In genomic region chr1:45501502-45501859, GRCh38 we compare ENCODE assay signal across 9 cellular contexts. TPM values are rescaled to one million over a fixed set of nuclear protein-coding genes. Genes with fewer than 3 reads are reported as not detected.
A peak's percentile ranks its signal among the peaks of the same experiment; 100 is the strongest.
DNase-seq lines count a peak whose midpoint lies in the region; ATAC-seq, FAIRE-seq and TF ChIP-seq lines count a peak whose summit lies in the region.
"Had no signal": no experiment of that assay in that cellular context is flagged by ENCODE, and none has a peak within 500 bp of the region (broad histone marks: within the 10 kb centered on the region; RNA-seq: fewer than 3 reads in every experiment).

No MANE protein-coding gene starts in this region.

- no peaks in the 10 kb centered on the region for H3K36me3 ChIP-seq in spleen
- H3K36me3 ChIP-seq: SJSA1 had no signal

- no peak for FAIRE-seq in GM12892 (lab: Jason Lieb, UNC)

- CTCF ChIA-PET in activated CD8-positive, alpha-beta T cell treated with anti-CD3 and anti-CD28 coated beads, Interleukin-2, amount 10 ng/mL, durations not matched to agents 7 days and 5 days (lab: Charles Lee), result interaction anchor here (0.8 to 3.1 kb wide), 5 partner anchors 8 to 162 kb away, joined by 3 to 36 read pairs (median 7); partner anchors contain the start of genes MUTYH and TOE1

- peaks cover 10 to 35% (median 25%) of the 10 kb centered on the region in 6 donors for H3K4me1 ChIP-seq in spleen

- TF ChIP-seq CTCF in nephron progenitor cell (IDR thresholded peaks at IDR 0.05), result no peak
- no peak for TF ChIP-seq CTCF in spleen (IDR thresholded peaks at IDR 0.05 in 8 of 11, conservative IDR thresholded peaks at IDR 0.05 in 3 of 11)

- H3K4me3 Mint-ChIP-seq in activated CD8-positive, alpha-beta T cell treated with anti-CD3 and anti-CD28 coated beads, Interleukin-2, amount 10 ng/mL, durations not matched to agents 7 days and 5 days, result peak overlapping the region; percentile 94
- H3K4me3 Mint-ChIP-seq in nephron progenitor cell, result peak overlapping the region; percentile 41

- POLR2A ChIA-PET in activated CD8-positive, alpha-beta T cell treated with anti-CD3 and anti-CD28 coated beads, Interleukin-2, amount 10 ng/mL, durations not matched to agents 7 days and 5 days (lab: Charles Lee), result interaction anchor here (0.6 to 2.7 kb wide), 4 partner anchors 10 to 1637 kb away, joined by 4 to 23 read pairs (median 8); partner anchors contain the start of genes MUTYH, PRDX1 and TOE1

- intact Hi-C loops in spleen (cut with DNase I; ENCODE audit: low total_unique reads), result no loop called here

- H3K9me3 Mint-ChIP-seq in activated CD8-positive, alpha-beta T cell treated with anti-CD3 and anti-CD28 coated beads, Interleukin-2, amount 10 ng/mL, durations not matched to agents 7 days and 5 days (ENCODE audit: insufficient read depth), result no peaks in the 10 kb centered on the region
- peaks cover 9% of the 10 kb centered on the region for H3K9me3 Mint-ChIP-seq in nephron progenitor cell

- no peaks in the 10 kb centered on the region for H3K27me3 Mint-ChIP-seq in activated CD8-positive, alpha-beta T cell treated with anti-CD3 and anti-CD28 coated beads, Interleukin-2, amount 10 ng/mL, durations not matched to agents 7 days and 5 days (ENCODE audit: low read depth)
- H3K27me3 Mint-ChIP-seq in nephron progenitor cell (ENCODE audit: low read depth, poor library complexity), result peaks cover 8% of the 10 kb centered on the region

- no peak overlapping the region for H3K4me3 ChIP-seq in spleen

- TF ChIP-seq POLR2A in spleen (IDR thresholded peaks at IDR 0.05) (no peak), GM12892 (IDR thresholded peaks at IDR 0.05; ENCODE audit: low read depth, low read length) (no peak)

- DNase-seq in DMS53 (lab: John Stamatoyannopoulos, UW) (peak; percentile 22), DMS53 treated with DMSO at 0.1 percent for 48 hours (lab: John Stamatoyannopoulos, UW; ENCODE audit: unreplicated experiment) (no peak), nephron progenitor cell (no peak), spleen (no peak), GM12892 (ENCODE audit: insufficient read length) (no peak)
- no peak for DNase-seq in activated CD8-positive, alpha-beta T cell treated with anti-CD3 and anti-CD28 coated beads, Interleukin-2, amount 10 ng/mL, durations not matched to agents 7 days and 5 days
- DNase-seq: 8988T, cerebellar nuclear complex had no signal

- no peak overlapping the region for H3K27ac ChIP-seq in spleen
- H3K27ac ChIP-seq: SJSA1 had no signal

- ATAC-seq in activated CD8-positive, alpha-beta T cell treated with anti-CD3 and anti-CD28 coated beads, Interleukin-2, amount 10 ng/mL, durations not matched to agents 7 days and 5 days, result no peak

- peaks cover 28% of the 10 kb centered on the region for H3K4me1 Mint-ChIP-seq in activated CD8-positive, alpha-beta T cell treated with anti-CD3 and anti-CD28 coated beads, Interleukin-2, amount 10 ng/mL, durations not matched to agents 7 days and 5 days (ENCODE audit: low read depth)
- H3K4me1 Mint-ChIP-seq in nephron progenitor cell, result peaks cover 36% of the 10 kb centered on the region

- no peak overlapping the region for H3K27ac Mint-ChIP-seq in activated CD8-positive, alpha-beta T cell treated with anti-CD3 and anti-CD28 coated beads, Interleukin-2, amount 10 ng/mL, durations not matched to agents 7 days and 5 days
- no peak overlapping the region for H3K27ac Mint-ChIP-seq in nephron progenitor cell

- H3K36me3 Mint-ChIP-seq in activated CD8-positive, alpha-beta T cell treated with anti-CD3 and anti-CD28 coated beads, Interleukin-2, amount 10 ng/mL, durations not matched to agents 7 days and 5 days (ENCODE audit: low read depth), result peaks cover 5% of the 10 kb centered on the region
- H3K36me3 Mint-ChIP-seq in nephron progenitor cell (ENCODE audit: low read depth), result peaks cover 3% of the 10 kb centered on the region

- no peaks in the 10 kb centered on the region for H3K27me3 ChIP-seq in spleen (replicated peaks in 1 of 7)
- H3K27me3 ChIP-seq: SJSA1 had no signal

- 76 to 85% (median 82%) methylated on average over 2 of the region's 2 CpGs for WGBS in spleen, 5 donors

- H3K9me3 ChIP-seq in spleen, result no peaks in the 10 kb centered on the region
- H3K9me3 ChIP-seq: SJSA1 had no signal

RNA-seq across cellular contexts. Expression of gene MMACHC, which starts 1.4 kb away (rescaled TPM):
- 1 to 10 TPM; 6.7 to 8.7 TPM for total RNA-seq in activated CD8-positive, alpha-beta T cell treated with anti-CD3 and anti-CD28 coated beads, Interleukin-2, amount 10 ng/mL, durations not matched to agents 7 days and 5 days
- 1 to 10 TPM; 1.2 to 5.8 (median 4.7) TPM for total RNA-seq in spleen
- polyA plus RNA-seq in spleen, result 1 to 10 TPM in 2 of 3 donors, under 1 TPM in 1; 0.65 to 1.9 (median 1.0) TPM
- 3.6 TPM for polyA plus RNA-seq in GM12892 (2012; ENCODE audit: missing spikeins)

RNA-seq across cellular contexts. Expression of gene CCDC163, which starts 1.6 kb away (rescaled TPM):
- 1 to 10 TPM; 7.9 to 9.4 TPM for total RNA-seq in activated CD8-positive, alpha-beta T cell treated with anti-CD3 and anti-CD28 coated beads, Interleukin-2, amount 10 ng/mL, durations not matched to agents 7 days and 5 days
- 1 to 10 TPM; 1.1 to 6.1 (median 3.0) TPM for total RNA-seq in spleen
- polyA plus RNA-seq in spleen, result 1 to 10 TPM in 2 of 3 donors, under 1 TPM in 1; 0.83 to 3.1 (median 2.7) TPM
- 4.4 TPM for polyA plus RNA-seq in GM12892 (2012; ENCODE audit: missing spikeins)

RNA-seq across cellular contexts. Expression of gene TESK2, which starts 10.5 kb away (rescaled TPM):
- total RNA-seq in activated CD8-positive, alpha-beta T cell treated with anti-CD3 and anti-CD28 coated beads, Interleukin-2, amount 10 ng/mL, durations not matched to agents 7 days and 5 days, result 1 to 10 TPM; 3.3 to 3.5 TPM
- 10 to 100 TPM in 3 of 7 donors, 1 to 10 TPM in 4; 7.3 to 11.5 (median 9.5) TPM for total RNA-seq in spleen
- polyA plus RNA-seq in spleen, result 1 to 10 TPM; 3.2 to 5.7 (median 5.1) TPM
- polyA plus RNA-seq in GM12892 (2012; ENCODE audit: missing spikeins), result 9.4 TPM

RNA-seq across cellular contexts. Expression of gene PRDX1, which starts 20.2 kb away (rescaled TPM):
- total RNA-seq in activated CD8-positive, alpha-beta T cell treated with anti-CD3 and anti-CD28 coated beads, Interleukin-2, amount 10 ng/mL, durations not matched to agents 7 days and 5 days, result 100 to 1,000 TPM; 250 to 251 TPM
- total RNA-seq in spleen, result 100 to 1,000 TPM; 156 to 265 (median 242) TPM
- polyA plus RNA-seq in spleen, result 100 to 1,000 TPM; 258 to 457 (median 407) TPM
- polyA plus RNA-seq in GM12892 (2012; ENCODE audit: missing spikeins), result 985 TPM

RNA-seq across cellular contexts. Expression of gene AKR1A1, which starts 49.1 kb away (rescaled TPM):
- total RNA-seq in activated CD8-positive, alpha-beta T cell treated with anti-CD3 and anti-CD28 coated beads, Interleukin-2, amount 10 ng/mL, durations not matched to agents 7 days and 5 days, result 100 to 1,000 TPM; 150 to 152 TPM
- 100 to 1,000 TPM in 5 of 7 donors, 10 to 100 TPM in 2; 68.8 to 147 (median 123) TPM for total RNA-seq in spleen
- polyA plus RNA-seq in spleen, result 100 to 1,000 TPM; 132 to 150 (median 142) TPM
- 246 TPM for polyA plus RNA-seq in GM12892 (2012; ENCODE audit: missing spikeins)
